31 cellular contexts compared by ENCODE assay signal in the genomic region with DNA sequence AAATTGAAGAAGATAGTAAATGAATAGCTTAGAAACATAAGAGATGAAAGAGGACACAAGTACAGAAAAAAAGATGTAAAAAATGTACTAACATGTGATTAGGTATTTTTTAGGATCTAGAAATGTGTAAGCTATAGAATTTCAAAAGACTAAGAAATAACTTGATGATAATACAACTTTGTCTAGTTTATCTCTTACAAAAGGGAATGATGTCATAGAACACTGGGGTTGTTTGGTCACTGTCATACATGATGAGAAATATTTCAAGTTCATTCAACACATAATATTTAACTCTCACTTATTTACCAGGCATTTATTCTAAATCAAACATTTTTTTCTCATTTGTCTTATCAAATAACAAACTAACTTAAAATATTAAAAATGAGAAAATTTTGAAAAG.
"Had no signal": no experiment of that assay in that cellular context is flagged by ENCODE, and none has a peak within 500 bp of the region (broad histone marks: within the 10 kb centered on the region; RNA-seq: fewer than 3 reads in every experiment).

No MANE protein-coding gene starts in this region.

- ATAC-seq: activated CD4-positive, alpha-beta T cell treated with anti-CD3 and anti-CD28 coated beads for 36 hours; activated CD8-positive, alpha-beta memory T cell treated with anti-CD3 and anti-CD28 coated beads, Interleukin-2, amount 10 ng/mL, durations not matched to agents 7 days and 5 days; activated CD8-positive, alpha-beta T cell treated with anti-CD3 and anti-CD28 coated beads, Interleukin-2, amount 10 ng/mL, durations not matched to agents 7 days and 5 days; activated naive CD4-positive, alpha-beta T cell treated with anti-CD3 and anti-CD28 coated beads, Interleukin-2, amount 50 U/mL, for 72 hours; effector memory CD8-positive, alpha-beta T cell; foreskin keratinocyte; gastroesophageal sphincter; heart right ventricle had no signal

- H3K27ac Mint-ChIP-seq: activated CD4-positive, alpha-beta memory T cell treated with anti-CD3 and anti-CD28 coated beads for 36 hours; activated CD4-positive, alpha-beta T cell treated with anti-CD3 and anti-CD28 coated beads for 36 hours; activated CD4-positive, alpha-beta T cell treated with anti-CD3 and anti-CD28 coated beads, Interleukin-2, amount 10 ng/mL, durations not matched to agents 24 days and 14 days; activated CD8-positive, alpha-beta memory T cell treated with anti-CD3 and anti-CD28 coated beads, Interleukin-2, amount 10 ng/mL, durations not matched to agents 7 days and 5 days; activated CD8-positive, alpha-beta T cell treated with anti-CD3 and anti-CD28 coated beads, Interleukin-2, amount 10 ng/mL, durations not matched to agents 7 days and 5 days; activated naive CD4-positive, alpha-beta T cell treated with anti-CD3 and anti-CD28 coated beads, Interleukin-2, amount 10 ng/mL, durations not matched to agents 7 days and 5 days; activated naive CD4-positive, alpha-beta T cell treated with anti-CD3 and anti-CD28 coated beads, Interleukin-2, amount 50 U/mL, for 72 hours; activated naive CD8-positive, alpha-beta T cell treated with anti-CD3 and anti-CD28 coated beads, Interleukin-2, amount 10 ng/mL, durations not matched to agents 7 days and 5 days; activated T-helper 1 cell treated with anti-CD3 and anti-CD28 coated beads, Interleukin-12 subunit alpha, Interleukin-12 subunit beta, Interleukin-2, Interleukin-4 antibody, amounts not matched to agents 30 ng/mL and 10 ng/mL and 1 ng/mL, durations not matched to agents 14 hours and 24 hours and 36 hours; activated T-helper 2 cell treated with anti-CD3 and anti-CD28 coated beads, Interferon-gamma antibody, Interleukin-2, Interleukin-4, amounts not matched to agents 10 μg/mL and 5 μg/mL and 100 μg/mL, durations not matched to agents 14 hours and 24 hours and 36 hours; effector memory CD8-positive, alpha-beta T cell had no signal

- H3K27me3 Mint-ChIP-seq: activated naive CD4-positive, alpha-beta T cell treated with anti-CD3 and anti-CD28 coated beads, Interleukin-2, amount 10 ng/mL, durations not matched to agents 7 days and 5 days; central memory CD8-positive, alpha-beta T cell had no signal

- H3K4me1 Mint-ChIP-seq: activated CD4-positive, alpha-beta T cell treated with anti-CD3 and anti-CD28 coated beads for 36 hours; activated CD4-positive, alpha-beta T cell treated with anti-CD3 and anti-CD28 coated beads, Interleukin-2, amount 10 ng/mL, durations not matched to agents 24 days and 14 days; activated CD8-positive, alpha-beta memory T cell treated with anti-CD3 and anti-CD28 coated beads, Interleukin-2, amount 10 ng/mL, durations not matched to agents 7 days and 5 days; activated naive CD4-positive, alpha-beta T cell treated with anti-CD3 and anti-CD28 coated beads, Interleukin-2, amount 10 ng/mL, durations not matched to agents 7 days and 5 days; activated naive CD8-positive, alpha-beta T cell treated with anti-CD3 and anti-CD28 coated beads, Interleukin-2, amount 10 ng/mL, durations not matched to agents 7 days and 5 days; central memory CD8-positive, alpha-beta T cell had no signal

- H3K36me3 ChIP-seq: ascending aorta, brain microvascular endothelial cell, esophagus muscularis mucosa, heart right ventricle had no signal

- H3K27ac ChIP-seq: ascending aorta, brain microvascular endothelial cell, esophagus muscularis mucosa, foreskin keratinocyte, gastroesophageal sphincter, heart right ventricle had no signal

- DNase-seq: activated CD4-positive, alpha-beta memory T cell treated with anti-CD3 and anti-CD28 coated beads for 36 hours; activated CD4-positive, alpha-beta T cell treated with anti-CD3 and anti-CD28 coated beads for 36 hours; activated CD4-positive, alpha-beta T cell treated with anti-CD3 and anti-CD28 coated beads, Interleukin-2, amount 10 ng/mL, durations not matched to agents 24 days and 14 days; activated CD4-positive, CD25-positive, alpha-beta regulatory T cell; activated CD4-positive, CD25-positive, alpha-beta regulatory T cell treated with anti-CD3 and anti-CD28 coated beads, Interleukin-2, amount 50 U/mL, for 72 hours; activated CD8-positive, alpha-beta memory T cell treated with anti-CD3 and anti-CD28 coated beads, Interleukin-2, amount 10 ng/mL, durations not matched to agents 7 days and 5 days; activated CD8-positive, alpha-beta memory T cell treated with anti-CD3 and anti-CD28 coated beads, Interleukin-2, amount 50 U/mL, for 4 hours; activated CD8-positive, alpha-beta T cell treated with anti-CD3 and anti-CD28 coated beads, Interleukin-2, amount 10 ng/mL, durations not matched to agents 7 days and 5 days; activated effector memory CD4-positive, alpha-beta T cell treated with anti-CD3 and anti-CD28 coated beads, Interleukin-2, amount 50 U/mL, for 16 hours; activated naive CD4-positive, alpha-beta T cell; activated naive CD4-positive, alpha-beta T cell treated with anti-CD3 and anti-CD28 coated beads, Interleukin-2, amount 10 ng/mL, durations not matched to agents 7 days and 5 days; activated naive CD8-positive, alpha-beta T cell treated with anti-CD3 and anti-CD28 coated beads, Interleukin-2, amount 10 ng/mL, durations not matched to agents 7 days and 5 days; activated T-cell treated with anti-CD3 and anti-CD28 coated beads, Interleukin-2, amount 50 U/mL, for 1 hour; activated T-cell treated with anti-CD3 and anti-CD28 coated beads, Interleukin-2, amount 50 U/mL, for 48 hours; brain microvascular endothelial cell; cortex of kidney; dermis blood vessel endothelial cell; effector CD4-positive, alpha-beta T cell; effector memory CD8-positive, alpha-beta T cell; erythroblast; foreskin keratinocyte; heart right ventricle; T-helper 2 cell had no signal

- H3K27me3 ChIP-seq: ascending aorta, brain microvascular endothelial cell, esophagus muscularis mucosa, gastroesophageal sphincter, heart right ventricle had no signal

- H3K4me3 ChIP-seq: ascending aorta, esophagus muscularis mucosa, gastroesophageal sphincter, heart right ventricle had no signal

- H3K4me1 ChIP-seq: ascending aorta, esophagus muscularis mucosa, foreskin keratinocyte, gastroesophageal sphincter, heart right ventricle had no signal

- H3K4me3 Mint-ChIP-seq: activated CD4-positive, alpha-beta memory T cell treated with anti-CD3 and anti-CD28 coated beads for 36 hours; activated CD4-positive, alpha-beta T cell treated with anti-CD3 and anti-CD28 coated beads for 36 hours; activated CD4-positive, alpha-beta T cell treated with anti-CD3 and anti-CD28 coated beads, Interleukin-2, amount 10 ng/mL, durations not matched to agents 24 days and 14 days; activated CD8-positive, alpha-beta memory T cell treated with anti-CD3 and anti-CD28 coated beads, Interleukin-2, amount 10 ng/mL, durations not matched to agents 7 days and 5 days; activated CD8-positive, alpha-beta T cell treated with anti-CD3 and anti-CD28 coated beads, Interleukin-2, amount 10 ng/mL, durations not matched to agents 7 days and 5 days; activated naive CD4-positive, alpha-beta T cell treated with anti-CD3 and anti-CD28 coated beads, Interleukin-2, amount 10 ng/mL, durations not matched to agents 7 days and 5 days; activated naive CD8-positive, alpha-beta T cell treated with anti-CD3 and anti-CD28 coated beads, Interleukin-2, amount 10 ng/mL, durations not matched to agents 7 days and 5 days; activated T-helper 1 cell treated with anti-CD3 and anti-CD28 coated beads, Interleukin-12 subunit alpha, Interleukin-12 subunit beta, Interleukin-2, Interleukin-4 antibody, amounts not matched to agents 30 ng/mL and 10 ng/mL and 1 ng/mL, durations not matched to agents 14 hours and 24 hours and 36 hours; central memory CD8-positive, alpha-beta T cell; effector memory CD8-positive, alpha-beta T cell had no signal

- FAIRE-seq: bronchial epithelial cell had no signal

- H3K36me3 Mint-ChIP-seq: activated naive CD8-positive, alpha-beta T cell treated with anti-CD3 and anti-CD28 coated beads, Interleukin-2, amount 10 ng/mL, durations not matched to agents 7 days and 5 days had no signal
